Comparison of ENCODE assay signal across 11 cellular contexts in genomic region chr7:69232445-69233376, GRCh38.
A peak's percentile ranks its signal among the peaks of the same experiment; 100 is the strongest.
DNase-seq lines count a peak whose midpoint lies in the region; ATAC-seq, FAIRE-seq and TF ChIP-seq lines count a peak whose summit lies in the region.
"Had no signal": no experiment of that assay in that cellular context is flagged by ENCODE, and none has a peak within 500 bp of the region (broad histone marks: within the 10 kb centered on the region; RNA-seq: fewer than 3 reads in every experiment).

No MANE protein-coding gene starts in this region.

- no TSS peak for BruUV-seq in HepG2 (replicated peaks; lab: Mats Ljungman, UMichigan)

- 27% methylated on average over 21 of the region's 21 CpGs for WGBS in HepG2 (ENCODE audit: low lambda C conversion rate)
- 46 to 56% (median 53%) methylated on average over 21 of the region's 21 CpGs for WGBS in spleen, 5 donors

- H3K27me3 Mint-ChIP-seq in chondrocyte (ENCODE audit: low read depth) = peaks cover 29% of the 10 kb centered on the region

- H2AFZ ChIP-seq in HepG2 (ENCODE audit: low read length) = no peak overlapping the region

- H3K4me3 Mint-ChIP-seq in chondrocyte (ENCODE audit: unreplicated experiment) = no peak overlapping the region

- H3K36me3 Mint-ChIP-seq in chondrocyte (ENCODE audit: low read depth) = no peaks in the 10 kb centered on the region

- H3K9ac ChIP-seq in HepG2 (ENCODE audit: insufficient read depth, low read depth, low read length) = no peak overlapping the region

- no peak for TF ChIP-seq EP300 in HepG2 (IDR thresholded peaks at IDR 0.05; ENCODE audit: low read depth in 2 of 2, low read length in 2 of 2)
- TF ChIP-seq EP300 in HepG2 (CRISPR knock-in tag; IDR thresholded peaks at IDR 0.05; ENCODE audit: borderline replicate concordance) = no peak

- in situ Hi-C loops in HepG2 (cut with HindIII; ENCODE audit: extremely low pct_ligation_motif_present, low pct_unique_long_range_greater_than_20kb) = no loop called here

- H4K20me1 ChIP-seq in HepG2 (ENCODE audit: insufficient read depth, low read length) = no peaks in the 10 kb centered on the region

- H3K27ac Mint-ChIP-seq in chondrocyte (ENCODE audit: unreplicated experiment) = no peak overlapping the region

- peaks cover 17% of the 10 kb centered on the region for H3K4me1 Mint-ChIP-seq in chondrocyte (ENCODE audit: low read depth)

- H3K4me3 ChIP-seq in HepG2 (replicated peaks in 1 of 3; ENCODE audit: insufficient read depth in 1 of 3, low read depth in 2 of 3, low read length in 3 of 3) (no peak overlapping the region), spleen (no peak overlapping the region)
- H3K4me3 ChIP-seq: heart right ventricle, transverse colon had no signal

- H3K4me1 ChIP-seq in HepG2 (ENCODE audit: insufficient read depth, low read length) = peaks cover 10% of the 10 kb centered on the region
- no peaks in the 10 kb centered on the region for H3K4me1 ChIP-seq in spleen
- H3K4me1 ChIP-seq: transverse colon had no signal

- no peak for FAIRE-seq in HepG2 (lab: Jason Lieb, UNC)

- peak; percentile 92 for DNase-seq in ELF-1 (ENCODE audit: low read depth, low spot score)
- peak; percentile 99 for DNase-seq in NCI-H187 treated with DMSO at 0.1 percent for 48 hours (lab: John Stamatoyannopoulos, UW)
- peak; percentile 88 for DNase-seq in NCI-H774 (lab: John Stamatoyannopoulos, UW)
- no peak for DNase-seq in HepG2 (ENCODE audit: low spot score)
- DNase-seq in spleen = no peak
- no peak for DNase-seq in AG08396 (ENCODE audit: low spot score)
- no peak for DNase-seq in chondrocyte (ENCODE audit: low spot score)
- DNase-seq: heart right ventricle, transverse colon had no signal

- H3K27ac ChIP-seq in HepG2 (ENCODE audit: extremely low read length, insufficient read depth, low read length) (no peak overlapping the region), spleen (no peak overlapping the region)
- H3K27ac ChIP-seq: heart right ventricle, transverse colon had no signal

- TF ChIP-seq CTCF in HepG2 (CRISPR knock-in tag; IDR thresholded peaks at IDR 0.05) = no peak
- TF ChIP-seq CTCF in spleen (IDR thresholded peaks at IDR 0.05 in 8 of 11, conservative IDR thresholded peaks at IDR 0.05 in 3 of 11) = no peak
- no peak for TF ChIP-seq CTCF in chondrocyte (IDR thresholded peaks at IDR 0.05)

- H3K79me2 ChIP-seq in HepG2 (ENCODE audit: insufficient read depth, low read length) = no peaks in the 10 kb centered on the region

- ATAC-seq in HepG2 (peak; percentile 38; the same call in 1 of the 3 replicates), HG02759 (IDR thresholded peaks at IDR 0.05; ENCODE audit: unreplicated experiment) (no peak)
- ATAC-seq: activated CD4-positive, CD25-positive, alpha-beta regulatory T cell treated with anti-CD3 and anti-CD28 coated beads, Interleukin-2, amount 50 U/mL, for 24 hours; heart right ventricle had no signal

- H3K9me3 Mint-ChIP-seq in chondrocyte (ENCODE audit: low read depth) = no peaks in the 10 kb centered on the region

- POLR2A ChIA-PET in HepG2 (lab: Yijun Ruan, JAX) = no interaction called here

- H3K36me3 ChIP-seq in HepG2 (replicated peaks in 1 of 2; ENCODE audit: control insufficient read depth in 1 of 2, insufficient read depth in 2 of 2, low read length in 2 of 2) (no peaks in the 10 kb centered on the region), spleen (no peaks in the 10 kb centered on the region)
- H3K36me3 ChIP-seq: heart right ventricle, transverse colon had no signal

- CTCF ChIA-PET in HepG2 (lab: Yijun Ruan, JAX; ENCODE audit: low intra/inter-chr PET ratio, low total read pairs) = no interaction called here

- intact Hi-C loops in HepG2 (cut with micrococcal nuclease; ENCODE audit: unreplicated experiment) = no loop called here
- intact Hi-C loops in spleen (cut with DNase I; ENCODE audit: low total_unique reads) = no loop called here

- H3K27me3 ChIP-seq in HepG2 (ENCODE audit: control insufficient read depth in 1 of 2, insufficient read depth in 2 of 2, low read length in 2 of 2) = no peaks in the 10 kb centered on the region
- H3K27me3 ChIP-seq in spleen (replicated peaks in 1 of 7) = peaks cover 0 to 22% (median 0%) of the 10 kb centered on the region in 7 donors
- H3K27me3 ChIP-seq: transverse colon had no signal

- TF ChIP-seq POLR2A in HepG2 (IDR thresholded peaks at IDR 0.05; ENCODE audit: insufficient read depth in 1 of 2, low read depth in 2 of 2, low read length in 2 of 2) (no peak), spleen (IDR thresholded peaks at IDR 0.05) (no peak)

- TF ChIP-seq RAD21 in HepG2 (CRISPR knock-in tag; IDR thresholded peaks at IDR 0.05) = no peak

- peak overlapping the region; percentile 15; the same call in 1 of the 2 replicates for H3K4me2 ChIP-seq in HepG2 (ENCODE audit: low read depth, low read length)

- H3K9me3 ChIP-seq in HepG2 (ENCODE audit: low read length) = no peaks in the 10 kb centered on the region; the same call in 1 of the 2 replicates
- H3K9me3 ChIP-seq in spleen = peaks cover 0 to 3% (median 0%) of the 10 kb centered on the region in 8 donors
- H3K9me3 ChIP-seq: heart right ventricle, transverse colon had no signal

TF ChIP-seq in HepG2, 621 proteins besides CTCF, POLR2A, EP300 and RAD21 (continues in another document):
- TF ChIP-seq CBX1 (IDR thresholded peaks at IDR 0.05; ENCODE audit: low read depth) (no peak), ZEB1 (IDR thresholded peaks at IDR 0.05; ENCODE audit: insufficient replicate concordance, low read depth) (no peak), ZIK1 (CRISPR knock-in tag; IDR thresholded peaks at IDR 0.05; ENCODE audit: borderline replicate concordance, low read depth) (no peak), NFE2 (CRISPR knock-in tag; IDR thresholded peaks at IDR 0.05) (no peak), SAFB2 (CRISPR knock-in tag; IDR thresholded peaks at IDR 0.05; ENCODE audit: borderline replicate concordance, low read depth) (no peak), PBX2 (CRISPR knock-in tag; IDR thresholded peaks at IDR 0.05) (no peak), ZBTB20 (CRISPR knock-in tag; IDR thresholded peaks at IDR 0.05; ENCODE audit: borderline replicate concordance, low read depth) (no peak), MTA3 (CRISPR knock-in tag; IDR thresholded peaks at IDR 0.05) (no peak), ZGPAT (CRISPR knock-in tag; IDR thresholded peaks at IDR 0.05) (no peak), YEATS2 (CRISPR knock-in tag; IDR thresholded peaks at IDR 0.05; ENCODE audit: borderline replicate concordance) (no peak), ZNF326 (CRISPR knock-in tag; IDR thresholded peaks at IDR 0.05; ENCODE audit: borderline replicate concordance) (no peak), AHDC1 (CRISPR knock-in tag; IDR thresholded peaks at IDR 0.05; ENCODE audit: borderline replicate concordance) (no peak)

Comparison
In these comparisons a context has a peak if more than half of its experiments do, and no peak if none do; other contexts are left out.
1. DNase-seq: peak in ELF-1 (single experiment), NCI-H187 treated with DMSO at 0.1 percent for 48 hours (single experiment) and NCI-H774 (single experiment); none in HepG2 (single experiment), spleen (single experiment), AG08396 (single experiment) and chondrocyte (single experiment).